Comparison of ENCODE assay signal across 12 cellular contexts in the genomic region with DNA sequence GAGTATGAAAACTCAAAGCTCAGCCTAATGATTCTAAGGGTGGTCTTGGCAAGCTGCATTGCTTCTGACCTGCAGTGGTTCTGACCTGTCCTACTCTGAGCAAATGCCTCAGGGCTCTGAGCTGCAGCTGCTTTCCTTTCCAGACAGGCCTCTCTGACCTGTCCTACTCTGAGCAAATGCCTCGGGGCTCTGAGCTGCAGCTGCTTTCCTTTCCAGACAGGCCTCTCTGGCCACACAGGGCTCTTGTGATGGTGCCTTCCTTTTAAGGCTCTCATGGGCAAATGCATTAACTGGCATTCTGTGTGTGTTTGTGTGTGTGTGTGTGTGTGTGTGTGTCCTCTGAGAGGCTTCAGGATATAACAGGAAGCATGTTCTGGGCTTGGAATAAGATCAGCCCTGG.
DNase-seq lines count a peak whose midpoint lies in the region; ATAC-seq and TF ChIP-seq lines count a peak whose summit lies in the region.
"Had no signal": no experiment of that assay in that cellular context is flagged by ENCODE, and none has a peak within 500 bp of the region (broad histone marks: within the 10 kb centered on the region; RNA-seq: fewer than 3 reads in every experiment).

No MANE protein-coding gene starts in this region.

- no peak overlapping the region for H3K4me3 ChIP-seq in SK-N-SH (ENCODE audit: low read depth in 2 of 2, low read length in 1 of 2)
- H3K4me3 ChIP-seq in skeletal muscle cell (ENCODE audit: low read depth, low read length) = no peak overlapping the region
- H3K4me3 ChIP-seq: K562 had no signal

- H3K27ac ChIP-seq in SK-N-SH (ENCODE audit: low read depth in 2 of 2, low read length in 1 of 2) = peak overlapping the region in 1 of 2 experiments; percentile 26; a peak in 1 of 4 replicates

- CTCF ChIA-PET in SK-N-SH (lab: Yijun Ruan, JAX) = interaction anchor here (0.8 kb wide), 2 partner anchors 19 to 129 kb away, joined by 3 to 4 read pairs; no protein-coding TSS in a partner anchor

- H3K4me1 ChIP-seq in SK-N-SH (ENCODE audit: control insufficient read depth in 1 of 2, insufficient read depth in 2 of 2, low read depth in 1 of 2, low read length in 1 of 2) = peaks cover 0 to 5% of the 10 kb centered on the region in 2 experiments; a peak in 1 of 4 replicates

- H2AFZ ChIP-seq in SK-N-SH (ENCODE audit: low read depth) = no peak overlapping the region

- no peak for TF ChIP-seq EP300 in SK-N-SH (IDR thresholded peaks at IDR 0.05; ENCODE audit: borderline replicate concordance in 1 of 2, low read depth in 1 of 2, low read length in 1 of 2)

- H3K4me2 ChIP-seq in SK-N-SH = no peak overlapping the region

- peaks cover 0 to 3% of the 10 kb centered on the region in 2 experiments for H3K36me3 ChIP-seq in SK-N-SH (replicated peaks in 1 of 2; ENCODE audit: control insufficient read depth in 1 of 2, insufficient read depth in 2 of 2, low read length in 1 of 2)

- H3F3A ChIP-seq in SK-N-SH (replicated peaks; ENCODE audit: insufficient read depth) = no peaks in the 10 kb centered on the region

- no peaks in the 10 kb centered on the region for H4K20me1 ChIP-seq in SK-N-SH (ENCODE audit: insufficient read depth)

- no peak overlapping the region for H3K9ac ChIP-seq in SK-N-SH

- POLR2A ChIA-PET in SK-N-SH (lab: Yijun Ruan, JAX) = no interaction called here

- H3K9me2 ChIP-seq in SK-N-SH = no peaks in the 10 kb centered on the region

- no peaks in the 10 kb centered on the region for H3K79me2 ChIP-seq in SK-N-SH (ENCODE audit: insufficient read depth)

- TF ChIP-seq CTCF in SK-N-SH (IDR thresholded peaks at IDR 0.05) = no peak

- no peak for ATAC-seq in SK-N-SH treated with all-trans-retinoic acid at 6 μM for 48 hours
- ATAC-seq in GM19328 (IDR thresholded peaks at IDR 0.05; ENCODE audit: unreplicated experiment) = no peak
- ATAC-seq: K562 had no signal

- no peak for TF ChIP-seq RAD21 in SK-N-SH (IDR thresholded peaks at IDR 0.05; ENCODE audit: low read length)

- no peaks in the 10 kb centered on the region for H3K27me3 ChIP-seq in SK-N-SH (ENCODE audit: insufficient read depth)

- H3K9me3 ChIP-seq in SK-N-SH = no peaks in the 10 kb centered on the region

- peak; percentile 5 for DNase-seq in SK-N-SH
- DNase-seq in T1000 (lab: John Stamatoyannopoulos, UW) = peak; percentile 42
- peak; percentile 81 for DNase-seq in foreskin melanocyte
- DNase-seq in skeletal muscle cell (ENCODE audit: low read depth) = peak; percentile 46
- DNase-seq in activated T-cell treated with anti-CD3 and anti-CD28 coated beads, Interleukin-2, amount 50 U/mL, for 1 hour = no peak
- no peak for DNase-seq in DMS153 treated with DMSO at 0.1 percent for 48 hours (lab: John Stamatoyannopoulos, UW; ENCODE audit: unreplicated experiment)
- DNase-seq: activated CD4-positive, alpha-beta memory T cell treated with anti-CD3 and anti-CD28 coated beads for 36 hours; activated gamma-delta T cell; caudate nucleus had no signal

- WGBS in SK-N-SH (ENCODE audit: low lambda C conversion rate) = 67% methylated on average over 1 of the region's 1 CpG

TF ChIP-seq in SK-N-SH, 30 proteins besides CTCF, POLR2A, EP300 and RAD21 (continues in another document):
- TF ChIP-seq ZBTB33 (IDR thresholded peaks at IDR 0.05; ENCODE audit: borderline replicate concordance, low read depth) = no peak
- TF ChIP-seq MXI1 (IDR thresholded peaks at IDR 0.05; ENCODE audit: low read depth, low read length) = no peak
- TF ChIP-seq, protein P1, sequence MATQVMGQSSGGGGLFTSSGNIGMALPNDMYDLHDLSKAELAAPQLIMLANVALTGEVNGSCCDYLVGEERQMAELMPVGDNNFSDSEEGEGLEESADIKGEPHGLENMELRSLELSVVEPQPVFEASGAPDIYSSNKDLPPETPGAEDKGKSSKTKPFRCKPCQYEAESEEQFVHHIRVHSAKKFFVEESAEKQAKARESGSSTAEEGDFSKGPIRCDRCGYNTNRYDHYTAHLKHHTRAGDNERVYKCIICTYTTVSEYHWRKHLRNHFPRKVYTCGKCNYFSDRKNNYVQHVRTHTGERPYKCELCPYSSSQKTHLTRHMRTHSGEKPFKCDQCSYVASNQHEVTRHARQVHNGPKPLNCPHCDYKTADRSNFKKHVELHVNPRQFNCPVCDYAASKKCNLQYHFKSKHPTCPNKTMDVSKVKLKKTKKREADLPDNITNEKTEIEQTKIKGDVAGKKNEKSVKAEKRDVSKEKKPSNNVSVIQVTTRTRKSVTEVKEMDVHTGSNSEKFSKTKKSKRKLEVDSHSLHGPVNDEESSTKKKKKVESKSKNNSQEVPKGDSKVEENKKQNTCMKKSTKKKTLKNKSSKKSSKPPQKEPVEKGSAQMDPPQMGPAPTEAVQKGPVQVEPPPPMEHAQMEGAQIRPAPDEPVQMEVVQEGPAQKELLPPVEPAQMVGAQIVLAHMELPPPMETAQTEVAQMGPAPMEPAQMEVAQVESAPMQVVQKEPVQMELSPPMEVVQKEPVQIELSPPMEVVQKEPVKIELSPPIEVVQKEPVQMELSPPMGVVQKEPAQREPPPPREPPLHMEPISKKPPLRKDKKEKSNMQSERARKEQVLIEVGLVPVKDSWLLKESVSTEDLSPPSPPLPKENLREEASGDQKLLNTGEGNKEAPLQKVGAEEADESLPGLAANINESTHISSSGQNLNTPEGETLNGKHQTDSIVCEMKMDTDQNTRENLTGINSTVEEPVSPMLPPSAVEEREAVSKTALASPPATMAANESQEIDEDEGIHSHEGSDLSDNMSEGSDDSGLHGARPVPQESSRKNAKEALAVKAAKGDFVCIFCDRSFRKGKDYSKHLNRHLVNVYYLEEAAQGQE (IDR thresholded peaks at IDR 0.05; ENCODE audit: low read depth, low read length) = no peak
- TF ChIP-seq ELF1 (IDR thresholded peaks at IDR 0.05) = no peak
- no peak for TF ChIP-seq YY1 (IDR thresholded peaks at IDR 0.05; ENCODE audit: low read depth)
- no peak for TF ChIP-seq FOXM1 (IDR thresholded peaks at IDR 0.05; ENCODE audit: low read depth)

TF ChIP-seq in SK-N-SH treated with all-trans-retinoic acid at 6 μM for 48 hours, 23 proteins besides CTCF, POLR2A, EP300 and RAD21 (continues in another document):
- no peak for TF ChIP-seq OSR1 (CRISPR knock-in tag; IDR thresholded peaks at IDR 0.05)
- TF ChIP-seq SNAI2 (CRISPR knock-in tag; IDR thresholded peaks at IDR 0.05) = no peak
- TF ChIP-seq, protein P2, sequence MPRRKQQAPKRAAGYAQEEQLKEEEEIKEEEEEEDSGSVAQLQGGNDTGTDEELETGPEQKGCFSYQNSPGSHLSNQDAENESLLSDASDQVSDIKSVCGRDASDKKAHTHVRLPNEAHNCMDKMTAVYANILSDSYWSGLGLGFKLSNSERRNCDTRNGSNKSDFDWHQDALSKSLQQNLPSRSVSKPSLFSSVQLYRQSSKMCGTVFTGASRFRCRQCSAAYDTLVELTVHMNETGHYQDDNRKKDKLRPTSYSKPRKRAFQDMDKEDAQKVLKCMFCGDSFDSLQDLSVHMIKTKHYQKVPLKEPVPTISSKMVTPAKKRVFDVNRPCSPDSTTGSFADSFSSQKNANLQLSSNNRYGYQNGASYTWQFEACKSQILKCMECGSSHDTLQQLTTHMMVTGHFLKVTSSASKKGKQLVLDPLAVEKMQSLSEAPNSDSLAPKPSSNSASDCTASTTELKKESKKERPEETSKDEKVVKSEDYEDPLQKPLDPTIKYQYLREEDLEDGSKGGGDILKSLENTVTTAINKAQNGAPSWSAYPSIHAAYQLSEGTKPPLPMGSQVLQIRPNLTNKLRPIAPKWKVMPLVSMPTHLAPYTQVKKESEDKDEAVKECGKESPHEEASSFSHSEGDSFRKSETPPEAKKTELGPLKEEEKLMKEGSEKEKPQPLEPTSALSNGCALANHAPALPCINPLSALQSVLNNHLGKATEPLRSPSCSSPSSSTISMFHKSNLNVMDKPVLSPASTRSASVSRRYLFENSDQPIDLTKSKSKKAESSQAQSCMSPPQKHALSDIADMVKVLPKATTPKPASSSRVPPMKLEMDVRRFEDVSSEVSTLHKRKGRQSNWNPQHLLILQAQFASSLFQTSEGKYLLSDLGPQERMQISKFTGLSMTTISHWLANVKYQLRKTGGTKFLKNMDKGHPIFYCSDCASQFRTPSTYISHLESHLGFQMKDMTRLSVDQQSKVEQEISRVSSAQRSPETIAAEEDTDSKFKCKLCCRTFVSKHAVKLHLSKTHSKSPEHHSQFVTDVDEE (CRISPR knock-in tag; IDR thresholded peaks at IDR 0.05) = no peak
- TF ChIP-seq ESRRG (CRISPR knock-in tag; IDR thresholded peaks at IDR 0.05) = no peak
- no peak for TF ChIP-seq TCF4 (CRISPR knock-in tag; IDR thresholded peaks at IDR 0.05; ENCODE audit: borderline replicate concordance)
- no peak for TF ChIP-seq POU6F1 (CRISPR knock-in tag; IDR thresholded peaks at IDR 0.05; ENCODE audit: borderline replicate concordance, low read depth)
- no peak for TF ChIP-seq ZNF70 (CRISPR knock-in tag; IDR thresholded peaks at IDR 0.05)
- no peak for TF ChIP-seq RARB (CRISPR knock-in tag; IDR thresholded peaks at IDR 0.05)
- no peak for TF ChIP-seq TOX (CRISPR knock-in tag; IDR thresholded peaks at IDR 0.05; ENCODE audit: borderline replicate concordance)
- no peak for TF ChIP-seq PPARA (CRISPR knock-in tag; IDR thresholded peaks at IDR 0.05; ENCODE audit: borderline replicate concordance)
- TF ChIP-seq ZNF565 (CRISPR knock-in tag; conservative IDR thresholded peaks at IDR 0.05; ENCODE audit: low read depth) = no peak

Comparison
In these comparisons a context has a peak if more than half of its experiments do, and no peak if none do; other contexts are left out.
1. DNase-seq: peak in SK-N-SH (single experiment), T1000 (single experiment), foreskin melanocyte (single experiment) and skeletal muscle cell (single experiment); none in activated T-cell treated with anti-CD3 and anti-CD28 coated beads, Interleukin-2, amount 50 U/mL, for 1 hour (single experiment) and DMS153 treated with DMSO at 0.1 percent for 48 hours (single experiment).